Comparison of ENCODE assay signal across 1 cellular context in genomic region chr1:22450421-22451021, GRCh38.
TF ChIP-seq lines count a peak whose summit lies in the region.

No MANE protein-coding gene starts in this region.

TF ChIP-seq in HepG2, 621 proteins besides CTCF, POLR2A, EP300 and RAD21 (continued from another document and continues in another):
- TF ChIP-seq LRRFIP1 (CRISPR knock-in tag; conservative IDR thresholded peaks at IDR 0.05) (no peak), ZNF34 (CRISPR knock-in tag; IDR thresholded peaks at IDR 0.05; ENCODE audit: borderline replicate concordance) (no peak), RNF2 (conservative IDR thresholded peaks at IDR 0.05; ENCODE audit: low read depth) (no peak), GATAD2A (CRISPR knock-in tag; IDR thresholded peaks at IDR 0.05) (peak; percentile 59; the same call in 1 of the 2 replicates), KDM4B (CRISPR knock-in tag; IDR thresholded peaks at IDR 0.05) (no peak; the same call in 1 of the 2 replicates), ZSCAN5A (CRISPR knock-in tag; IDR thresholded peaks at IDR 0.05; ENCODE audit: borderline replicate concordance) (no peak), SRF (IDR thresholded peaks at IDR 0.05; ENCODE audit: low read depth, low read length) (no peak), ZBTB49 (CRISPR knock-in tag; IDR thresholded peaks at IDR 0.05; ENCODE audit: borderline replicate concordance) (no peak), ZNF777 (CRISPR knock-in tag; IDR thresholded peaks at IDR 0.05) (no peak), BCL6 (CRISPR knock-in tag; IDR thresholded peaks at IDR 0.05) (peak; percentile 62; the same call in 1 of the 2 replicates), HDAC6 (IDR thresholded peaks at IDR 0.05; ENCODE audit: low read depth, low read length) (no peak), MXD3 (CRISPR knock-in tag; IDR thresholded peaks at IDR 0.05) (no peak), ZBTB10 (CRISPR knock-in tag; IDR thresholded peaks at IDR 0.05; ENCODE audit: borderline replicate concordance) (no peak), ZIK1 (CRISPR knock-in tag; IDR thresholded peaks at IDR 0.05; ENCODE audit: borderline replicate concordance, low read depth) (no peak), GPBP1L1 (CRISPR knock-in tag; IDR thresholded peaks at IDR 0.05) (no peak), ZNF740 (CRISPR knock-in tag; IDR thresholded peaks at IDR 0.05) (no peak), PTBP1 (IDR thresholded peaks at IDR 0.05; ENCODE audit: low read depth, low read length, poor library complexity, severe bottlenecking) (no peak), MLXIP (CRISPR knock-in tag; IDR thresholded peaks at IDR 0.05; ENCODE audit: borderline replicate concordance) (no peak), ZNF576 (CRISPR knock-in tag; IDR thresholded peaks at IDR 0.05) (no peak), ZNF891 (CRISPR knock-in tag; IDR thresholded peaks at IDR 0.05) (no peak), ZNF709 (CRISPR knock-in tag; IDR thresholded peaks at IDR 0.05) (no peak), SATB2 (CRISPR knock-in tag; IDR thresholded peaks at IDR 0.05) (no peak), GMEB2 (CRISPR knock-in tag; IDR thresholded peaks at IDR 0.05; ENCODE audit: low read depth) (no peak), ZNF33A (CRISPR knock-in tag; IDR thresholded peaks at IDR 0.05; ENCODE audit: borderline replicate concordance) (no peak), IRX3 (CRISPR knock-in tag; IDR thresholded peaks at IDR 0.05; ENCODE audit: borderline replicate concordance, low read depth) (no peak), ZNF431 (CRISPR knock-in tag; IDR thresholded peaks at IDR 0.05; ENCODE audit: borderline replicate concordance, low read depth) (no peak), GTF2F1 (IDR thresholded peaks at IDR 0.05; ENCODE audit: low read length) (no peak), SKI (IDR thresholded peaks at IDR 0.05; ENCODE audit: partially characterized antibody) (peak; percentile 84), KAT8 (CRISPR knock-in tag; IDR thresholded peaks at IDR 0.05) (peak; percentile 60), ZNF136 (CRISPR knock-in tag; IDR thresholded peaks at IDR 0.05; ENCODE audit: low read depth) (no peak), CCAR2 (optimal IDR thresholded peaks at IDR 0.05; ENCODE audit: low read depth, low read length) (no peak), SMAD9 (CRISPR knock-in tag; IDR thresholded peaks at IDR 0.05) (no peak), AFF4 (CRISPR knock-in tag; IDR thresholded peaks at IDR 0.05) (no peak), HNRNPK (IDR thresholded peaks at IDR 0.05; ENCODE audit: low read depth, low read length, poor library complexity, severe bottlenecking) (no peak), ZNF329 (CRISPR knock-in tag; IDR thresholded peaks at IDR 0.05; ENCODE audit: low read depth) (no peak), KMT2B (CRISPR knock-in tag; IDR thresholded peaks at IDR 0.05) (no peak), ZFP1 (CRISPR knock-in tag; IDR thresholded peaks at IDR 0.05) (no peak), WIZ (CRISPR knock-in tag; IDR thresholded peaks at IDR 0.05) (no peak), ZNF570 (CRISPR knock-in tag; IDR thresholded peaks at IDR 0.05; ENCODE audit: borderline replicate concordance) (no peak), YY1 (IDR thresholded peaks at IDR 0.05; ENCODE audit: insufficient read depth, insufficient replicate concordance, low read depth, low read length) (peak; percentile 19), FOXM1 (CRISPR knock-in tag; IDR thresholded peaks at IDR 0.05) (no peak), ZNF614 (CRISPR knock-in tag; IDR thresholded peaks at IDR 0.05; ENCODE audit: borderline replicate concordance) (no peak; the same call in 1 of the 2 replicates), JUN (CRISPR knock-in tag; IDR thresholded peaks at IDR 0.05) (no peak), ZBTB20 (CRISPR knock-in tag; IDR thresholded peaks at IDR 0.05; ENCODE audit: borderline replicate concordance, low read depth) (no peak; the same call in 1 of the 2 replicates), HCFC1 (IDR thresholded peaks at IDR 0.05; ENCODE audit: low read depth, low read length) (no peak)
